Comparison of ENCODE assay signal across 8 cellular contexts in genomic region chr7:84196007-84196551, GRCh38. TPM values are rescaled to one million over a fixed set of nuclear protein-coding genes. Genes with fewer than 3 reads are reported as not detected.
DNase-seq lines count a peak whose midpoint lies in the region; ATAC-seq and TF ChIP-seq lines count a peak whose summit lies in the region.

No MANE protein-coding gene starts in this region.

- peak overlapping the region; percentile 85 for H3K4me3 Mint-ChIP-seq in stimulated activated naive CD8-positive, alpha-beta T cell treated with anti-CD3 and anti-CD28 coated beads, Interleukin-15, Interleukin-2, amounts not matched to agents 100 ng/mL and 50 ng/mL, for 24 hours

- H3K4me1 Mint-ChIP-seq in stimulated activated naive CD8-positive, alpha-beta T cell treated with anti-CD3 and anti-CD28 coated beads, Interleukin-15, Interleukin-2, amounts not matched to agents 100 ng/mL and 50 ng/mL, for 24 hours (ENCODE audit: low read depth), result peaks cover 26% of the 10 kb centered on the region

- H3K27me3 Mint-ChIP-seq in stimulated activated naive CD8-positive, alpha-beta T cell treated with anti-CD3 and anti-CD28 coated beads, Interleukin-15, Interleukin-2, amounts not matched to agents 100 ng/mL and 50 ng/mL, for 24 hours, result peaks cover 10% of the 10 kb centered on the region

- intact Hi-C loops in lower lobe of right lung (cut with DNase I), result no loop called here

- H3K9me3 Mint-ChIP-seq in stimulated activated naive CD8-positive, alpha-beta T cell treated with anti-CD3 and anti-CD28 coated beads, Interleukin-15, Interleukin-2, amounts not matched to agents 100 ng/mL and 50 ng/mL, for 24 hours, result no peaks in the 10 kb centered on the region

- no peaks in the 10 kb centered on the region for H3K36me3 Mint-ChIP-seq in stimulated activated naive CD8-positive, alpha-beta T cell treated with anti-CD3 and anti-CD28 coated beads, Interleukin-15, Interleukin-2, amounts not matched to agents 100 ng/mL and 50 ng/mL, for 24 hours (ENCODE audit: low read depth)

- no peaks in the 10 kb centered on the region for H3K27me3 ChIP-seq in lower lobe of right lung (ENCODE audit: low read depth)

- no peak for TF ChIP-seq CTCF in lower lobe of right lung (IDR thresholded peaks at IDR 0.05)

- no peaks in the 10 kb centered on the region for H3K9me3 ChIP-seq in lower lobe of right lung

- H3K4me3 ChIP-seq in lower lobe of right lung, result peak overlapping the region; percentile 54

- no peaks in the 10 kb centered on the region for H3K36me3 ChIP-seq in lower lobe of right lung

- H3K27ac ChIP-seq in caudate nucleus (ENCODE audit: low read depth, low read length) (peak overlapping the region; percentile 68), lower lobe of right lung (no peak overlapping the region)

- H3K27ac Mint-ChIP-seq in stimulated activated naive CD8-positive, alpha-beta T cell treated with anti-CD3 and anti-CD28 coated beads, Interleukin-15, Interleukin-2, amounts not matched to agents 100 ng/mL and 50 ng/mL, for 24 hours, result peak overlapping the region; percentile 10

- no peak for ATAC-seq in stimulated activated naive CD8-positive, alpha-beta T cell treated with anti-CD3 and anti-CD28 coated beads, Interleukin-15, Interleukin-2, amounts not matched to agents 100 U/mL and 50 U/mL, for 24 hours
- ATAC-seq in lower lobe of right lung, result peak in 1 of 2 donors; percentile 51

- no peak for DNase-seq in stimulated activated naive CD8-positive, alpha-beta T cell treated with anti-CD3 and anti-CD28 coated beads, Interleukin-15, Interleukin-2, amounts not matched to agents 100 U/mL and 50 U/mL, for 24 hours
- peak in 2 of 61 donors; percentile 2 to 7 for DNase-seq in caudate nucleus (lab: John Stamatoyannopoulos, UW)
- no peak for DNase-seq in lower lobe of right lung
- DNase-seq in NCI-H510A treated with DMSO at 0.1 percent for 48 hours (lab: John Stamatoyannopoulos, UW), result no peak
- no peak for DNase-seq in COLO668 (lab: John Stamatoyannopoulos, UW; ENCODE audit: unreplicated experiment)
- DNase-seq in NOMO-1 (lab: John Stamatoyannopoulos, UW; ENCODE audit: unreplicated experiment in 2 of 2), result no peak
- DNase-seq in NCI-H524 treated with DMSO at 0.1 percent for 48 hours (lab: John Stamatoyannopoulos, UW), result no peak

- no peaks in the 10 kb centered on the region for H3K4me1 ChIP-seq in lower lobe of right lung

RNA-seq across cellular contexts. Expression of gene SEMA3A, which starts 1.5 kb away (rescaled TPM):
- 9.7 TPM for total RNA-seq in lower lobe of right lung
